23 cellular contexts compared by ENCODE assay signal in the genomic region with DNA sequence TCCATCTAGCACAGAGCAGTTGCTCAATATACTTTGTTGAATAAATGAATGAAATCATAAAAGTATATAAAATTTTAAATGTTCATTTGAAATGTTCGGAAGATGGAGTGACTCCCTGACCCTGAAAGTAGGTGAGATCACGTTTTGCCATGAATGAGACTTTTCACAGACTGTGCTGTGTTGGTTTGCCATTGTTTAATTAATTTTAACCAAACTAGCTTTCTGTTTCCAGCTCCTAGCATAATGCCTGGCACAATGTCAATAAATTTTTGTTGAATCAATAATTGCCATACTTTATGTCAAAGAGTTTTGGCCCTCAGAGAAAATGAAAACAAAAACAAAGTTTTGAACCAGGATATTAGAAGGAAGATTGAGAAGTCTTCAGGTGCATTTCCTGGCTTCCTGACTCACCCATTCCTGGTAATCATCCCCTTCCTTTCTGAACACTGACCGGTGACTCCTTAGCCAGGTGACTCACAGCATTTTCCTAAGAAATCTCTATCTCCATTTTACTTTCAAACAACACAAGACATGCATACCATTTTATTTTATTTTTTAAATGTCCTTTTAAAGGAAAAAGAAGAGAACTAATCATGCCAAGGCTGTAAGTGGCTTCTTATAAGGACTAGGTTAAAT. TPM values are rescaled to one million over a fixed set of nuclear protein-coding genes. Genes with fewer than 3 reads are reported as not detected.
DNase-seq lines count a peak whose midpoint lies in the region; ATAC-seq and TF ChIP-seq lines count a peak whose summit lies in the region.
"Had no signal": no experiment of that assay in that cellular context is flagged by ENCODE, and none has a peak within 500 bp of the region (broad histone marks: within the 10 kb centered on the region; RNA-seq: fewer than 3 reads in every experiment).

No MANE protein-coding gene starts in this region.

- no peak overlapping the region for H3K4me3 ChIP-seq in HUES48 (ENCODE audit: low read depth, low read length)
- H3K4me3 ChIP-seq in breast epithelium = no peak overlapping the region
- H3K4me3 ChIP-seq in transverse colon = no peak overlapping the region
- H3K4me3 ChIP-seq: left ventricle myocardium inferior, right lobe of liver, vagina had no signal

- no peak for TF ChIP-seq CTCF in breast epithelium (IDR thresholded peaks at IDR 0.05)
- no peak for TF ChIP-seq CTCF in transverse colon (IDR thresholded peaks at IDR 0.05)

- TF ChIP-seq POLR2A in breast epithelium (IDR thresholded peaks at IDR 0.05) = no peak
- no peak for TF ChIP-seq POLR2A in transverse colon (IDR thresholded peaks at IDR 0.05)

- in situ Hi-C loops in transverse colon (cut with MboI; ENCODE audit: low pct_ligation_motif_present in 1 of 4, low pct_unique_long_range_greater_than_20kb in 1 of 4, low sequenced_read_pairs in 3 of 4) = no loop called here

- H3K27me3 ChIP-seq in HUES48 (ENCODE audit: control insufficient read depth, insufficient read depth, low read length) (no peaks in the 10 kb centered on the region), breast epithelium (no peaks in the 10 kb centered on the region), transverse colon (no peaks in the 10 kb centered on the region)
- H3K27me3 ChIP-seq: right lobe of liver, vagina had no signal

- WGBS in transverse colon (ENCODE audit: low coverage in 1 of 2), 2 donors = 55 to 59% methylated on average over 3 of the region's 3 CpGs

- no peak for TF ChIP-seq EP300 in transverse colon (IDR thresholded peaks at IDR 0.05; ENCODE audit: low read depth)

- H3K9me3 ChIP-seq in HUES48 (ENCODE audit: control insufficient read depth, insufficient read depth, low read length) = no peaks in the 10 kb centered on the region
- peaks cover 0 to 7% of the 10 kb centered on the region in 2 donors for H3K9me3 ChIP-seq in breast epithelium
- H3K9me3 ChIP-seq in transverse colon = peaks cover 0 to 11% of the 10 kb centered on the region in 2 donors
- H3K9me3 ChIP-seq: right lobe of liver, vagina had no signal

- intact Hi-C loops in breast epithelium (cut with DNase I; ENCODE audit: low total_unique reads) = no loop called here
- intact Hi-C loops in transverse colon (cut with DNase I; ENCODE audit: low total_unique reads) = no loop called here

- H3K36me3 ChIP-seq in HUES48 (ENCODE audit: control insufficient read depth, insufficient read depth, low read length) (no peaks in the 10 kb centered on the region), breast epithelium (no peaks in the 10 kb centered on the region), transverse colon (no peaks in the 10 kb centered on the region)
- H3K36me3 ChIP-seq: left ventricle myocardium inferior, right lobe of liver, vagina, WERI-Rb-1 had no signal

- no peak for ATAC-seq in GM21576 (IDR thresholded peaks at IDR 0.05; ENCODE audit: unreplicated experiment)
- ATAC-seq: right lobe of liver had no signal

- no peak overlapping the region for H3K9ac ChIP-seq in HUES48 (ENCODE audit: low read depth, low read length)

- H3K4me1 ChIP-seq in HUES48 (ENCODE audit: control insufficient read depth, insufficient read depth, low read length) = no peaks in the 10 kb centered on the region
- H3K4me1 ChIP-seq in breast epithelium = no peaks in the 10 kb centered on the region
- peaks cover 0 to 14% (median 0%) of the 10 kb centered on the region in 4 donors for H3K4me1 ChIP-seq in transverse colon
- H3K4me1 ChIP-seq: left ventricle myocardium inferior, right lobe of liver, vagina had no signal

- DNase-seq in breast epithelium (ENCODE audit: low spot score in 2 of 2) (no peak), kidney glomerular epithelial cell (lab: John Stamatoyannopoulos, UW) (peak; percentile 91), NAMALWA (ENCODE audit: low spot score) (no peak), cerebellar nuclear complex (lab: John Stamatoyannopoulos, UW) (no peak), transverse colon (no peak)
- DNase-seq: activated CD4-positive, alpha-beta T cell treated with anti-CD3 and anti-CD28 coated beads, Interleukin-2, amount 50 U/mL, for 4 hours; activated naive CD4-positive, alpha-beta T cell; activated T-cell treated with anti-CD3 and anti-CD28 coated beads for 4 hours; aorta; endodermal cell; foreskin melanocyte; left ventricle myocardium inferior; NCI-H1048; NCI-H2081; NCI-H510A treated with DMSO at 0.1 percent for 48 hours; occipital lobe; right lobe of liver; SHP77; WERI-Rb-1 had no signal

- H3K27ac ChIP-seq in HUES48 (ENCODE audit: low read depth, low read length) (peak overlapping the region; percentile 7), breast epithelium (peak overlapping the region; percentile 64 to 75), transverse colon (no peak overlapping the region)
- H3K27ac ChIP-seq: left ventricle myocardium inferior, right lobe of liver, vagina, WERI-Rb-1 had no signal

RNA-seq across cellular contexts. Expression of a gene that starts 15.1 kb away (rescaled TPM):
- 10 to 100 TPM in 2 of 3 donors, under 1 TPM in 1; 0.16 to 52.7 (median 10.5) TPM for total RNA-seq in breast epithelium
- total RNA-seq in transverse colon = 1 to 10 TPM in 1 of 4 donors, under 1 TPM in 2, not detected in 1; 0.16 to 1.2 (median 0.41) TPM
- total RNA-seq: B cell, occipital lobe had no signal

Comparison
In these comparisons a context has a peak if more than half of its experiments do, and no peak if none do; other contexts are left out.
1. H3K27ac ChIP-seq: peak in HUES48 (single experiment) and breast epithelium (2 of 2); none in transverse colon (0 of 4).